17 cellular contexts compared by ENCODE assay signal in genomic region chr5:137621306-137621705, GRCh38.
A peak's percentile ranks its signal among the peaks of the same experiment; 100 is the strongest.
DNase-seq lines count a peak whose midpoint lies in the region; ATAC-seq and TF ChIP-seq lines count a peak whose summit lies in the region.
"Had no signal": no experiment of that assay in that cellular context is flagged by ENCODE, and none has a peak within 500 bp of the region (broad histone marks: within the 10 kb centered on the region; RNA-seq: fewer than 3 reads in every experiment).

No MANE protein-coding gene starts in this region.

- in situ Hi-C loops in GM13976 (cut with MboI; ENCODE audit: low sequenced_read_pairs, unreplicated experiment): no loop called here

- BruUV-seq in PC-3 (replicated peaks; lab: Mats Ljungman, UMichigan): no TSS peak

- intact Hi-C loops in PC-3 (cut with micrococcal nuclease): loop anchor here (10.0 kb wide), 1 partner anchor 203 kb away; no protein-coding TSS in a partner anchor

- peaks cover 56% of the 10 kb centered on the region for H3K4me1 Mint-ChIP-seq in chondrocyte (ENCODE audit: low read depth)
- no peaks in the 10 kb centered on the region for H3K4me1 Mint-ChIP-seq in activated T-cell treated with anti-CD3 and anti-CD28 coated beads, Interleukin-2, amount 50 U/mL, for 72 hours (ENCODE audit: low read depth)

- H3F3A ChIP-seq in PC-3 (ENCODE audit: low read length, unreplicated experiment): no peaks in the 10 kb centered on the region

- no peak for TF ChIP-seq CTCF in PC-3 (conservative IDR thresholded peaks at IDR 0.05; ENCODE audit: low read depth, low read length)
- TF ChIP-seq CTCF in chondrocyte (IDR thresholded peaks at IDR 0.05): no peak
- TF ChIP-seq CTCF in right atrium auricular region (IDR thresholded peaks at IDR 0.05): no peak
- no peak for TF ChIP-seq CTCF in GM13976 (IDR thresholded peaks at IDR 0.05; ENCODE audit: borderline replicate concordance, control extremely low read depth, extremely low read depth, insufficient read depth, missing control alignments)

- H3K9me2 ChIP-seq in PC-3 (replicated peaks; ENCODE audit: low read length): no peaks in the 10 kb centered on the region

- no peak overlapping the region for H2AFZ ChIP-seq in PC-3 (ENCODE audit: low read length)

- H3K27me3 Mint-ChIP-seq in chondrocyte (ENCODE audit: low read depth): no peaks in the 10 kb centered on the region
- H3K27me3 Mint-ChIP-seq in activated T-cell treated with anti-CD3 and anti-CD28 coated beads, Interleukin-2, amount 50 U/mL, for 72 hours (ENCODE audit: low read depth): no peaks in the 10 kb centered on the region
- H3K27me3 Mint-ChIP-seq: CD4-positive, CD25-positive, alpha-beta regulatory T cell had no signal

- H3K9me3 ChIP-seq in PC-3 (ENCODE audit: low read length) (no peaks in the 10 kb centered on the region), right atrium auricular region (no peaks in the 10 kb centered on the region), skeletal muscle tissue (ENCODE audit: control insufficient read depth in 3 of 3, low read length in 3 of 3) (no peaks in the 10 kb centered on the region)

- H3K4me2 ChIP-seq in PC-3 (ENCODE audit: low read length): peak overlapping the region; percentile 43; the same call in 1 of the 2 replicates

- no peaks in the 10 kb centered on the region for H3K79me2 ChIP-seq in PC-3 (ENCODE audit: low read length)

- POLR2A ChIA-PET in PC-3 (lab: Charles Lee; ENCODE audit: unreplicated experiment): no interaction called here

- no peak overlapping the region for H3K4me3 Mint-ChIP-seq in chondrocyte (ENCODE audit: unreplicated experiment)
- no peak overlapping the region for H3K4me3 Mint-ChIP-seq in activated T-cell treated with anti-CD3 and anti-CD28 coated beads, Interleukin-2, amount 50 U/mL, for 72 hours
- H3K4me3 Mint-ChIP-seq: CD4-positive, CD25-positive, alpha-beta regulatory T cell had no signal

- H3K4me1 ChIP-seq in PC-3 (ENCODE audit: insufficient read depth, low read length): peaks cover 40% of the 10 kb centered on the region
- peaks cover 0 to 62% of the 10 kb centered on the region in 2 donors for H3K4me1 ChIP-seq in right atrium auricular region
- peaks cover 29 to 40% (median 39%) of the 10 kb centered on the region in 3 donors for H3K4me1 ChIP-seq in skeletal muscle tissue (ENCODE audit: control insufficient read depth in 3 of 3, insufficient read depth in 3 of 3, low read length in 3 of 3)

- no peaks in the 10 kb centered on the region for H3K36me3 Mint-ChIP-seq in chondrocyte (ENCODE audit: low read depth)
- no peaks in the 10 kb centered on the region for H3K36me3 Mint-ChIP-seq in activated T-cell treated with anti-CD3 and anti-CD28 coated beads, Interleukin-2, amount 50 U/mL, for 72 hours (ENCODE audit: insufficient read depth in 2 of 2)

- H3K27ac ChIP-seq in PC-3 (ENCODE audit: low read length): peak overlapping the region; percentile 56; the same call in 1 of the 2 replicates
- H3K27ac ChIP-seq in right atrium auricular region: peak overlapping the region; percentile 86 to 90
- H3K27ac ChIP-seq in skeletal muscle tissue (ENCODE audit: low read depth, low read length): peak overlapping the region; percentile 90

- H3K27me3 ChIP-seq in PC-3 (ENCODE audit: low read length) (no peaks in the 10 kb centered on the region), right atrium auricular region (no peaks in the 10 kb centered on the region), skeletal muscle tissue (ENCODE audit: control insufficient read depth in 3 of 3, insufficient read depth in 3 of 3, low read length in 3 of 3) (no peaks in the 10 kb centered on the region)

- no peak overlapping the region for H3K9ac ChIP-seq in PC-3 (ENCODE audit: low read length)
- no peak overlapping the region for H3K9ac ChIP-seq in skeletal muscle tissue (ENCODE audit: low read depth in 1 of 3, low read length in 3 of 3)

- no peaks in the 10 kb centered on the region for H4K20me1 ChIP-seq in PC-3 (ENCODE audit: low read length)

- no peak for ATAC-seq in PC-3
- no peak for ATAC-seq in activated T-cell treated with anti-CD3 and anti-CD28 coated beads, Interleukin-2, amount 50 U/mL, for 72 hours (replicated peaks in 1 of 2)
- ATAC-seq: HCT116 had no signal

- 0 out of 2 replicates have a peak, but pooled peaks cover 2% of the 10 kb centered on the region for H3K36me3 ChIP-seq in PC-3 (ENCODE audit: low read depth, low read length)
- H3K36me3 ChIP-seq in right atrium auricular region: no peaks in the 10 kb centered on the region
- H3K36me3 ChIP-seq in skeletal muscle tissue (ENCODE audit: control insufficient read depth in 3 of 3, insufficient read depth in 3 of 3, low read length in 3 of 3): no peaks in the 10 kb centered on the region

- H3K4me3 ChIP-seq in PC-3 (ENCODE audit: low read length) (no peak overlapping the region), right atrium auricular region (no peak overlapping the region), skeletal muscle tissue (ENCODE audit: low read length in 3 of 3) (no peak overlapping the region)

- peak overlapping the region; percentile 87 for H3K27ac Mint-ChIP-seq in chondrocyte (ENCODE audit: unreplicated experiment)
- no peak overlapping the region for H3K27ac Mint-ChIP-seq in activated T-cell treated with anti-CD3 and anti-CD28 coated beads, Interleukin-2, amount 50 U/mL, for 72 hours
- H3K27ac Mint-ChIP-seq: CD4-positive, CD25-positive, alpha-beta regulatory T cell had no signal

- DNase-seq in PC-3 (no peak), chondrocyte (ENCODE audit: low spot score) (no peak), right atrium auricular region (ENCODE audit: low spot score) (peak; percentile 56), nucleus accumbens (lab: John Stamatoyannopoulos, UW) (no peak), GM13976 (ENCODE audit: low spot score) (no peak)
- no peak for DNase-seq in activated CD8-positive, alpha-beta memory T cell treated with anti-CD3 and anti-CD28 coated beads, Interleukin-2, amount 50 U/mL, for 4 hours
- DNase-seq in activated T-cell treated with anti-CD3 and anti-CD28 coated beads, Interleukin-2, amount 50 U/mL, for 72 hours: no peak
- DNase-seq: AML-193; Calu3; CD4-positive, CD25-positive, alpha-beta regulatory T cell; DMS79 treated with DMSO at 0.1 percent for 48 hours; KG1; NCI-H1092 treated with DMSO at 0.1 percent for 48 hours; NCI-H1694 treated with DMSO at 0.1 percent for 48 hours; SHP77 had no signal

- CTCF ChIA-PET in PC-3 (lab: Charles Lee): no interaction called here

- no peaks in the 10 kb centered on the region for H3K9me3 Mint-ChIP-seq in chondrocyte (ENCODE audit: low read depth)
- no peaks in the 10 kb centered on the region for H3K9me3 Mint-ChIP-seq in activated T-cell treated with anti-CD3 and anti-CD28 coated beads, Interleukin-2, amount 50 U/mL, for 72 hours
- H3K9me3 Mint-ChIP-seq: CD4-positive, CD25-positive, alpha-beta regulatory T cell had no signal
